1 cellular context compared by ENCODE assay signal in genomic region chr16:69595127-69596036, GRCh38.
TF ChIP-seq lines count a peak whose summit lies in the region.

No MANE protein-coding gene starts in this region.

TF ChIP-seq in endothelial cell of umbilical vein, 7 proteins besides CTCF, POLR2A, EP300 and RAD21 (continued from another document):
- TF ChIP-seq GATA2 (IDR thresholded peaks at IDR 0.05; ENCODE audit: insufficient read depth, insufficient read length, low read depth, low read length) (peak; percentile 20), MYC (IDR thresholded peaks at IDR 0.05; ENCODE audit: low read depth, low read length) (no peak)
